2 cellular contexts compared by ENCODE assay signal in the genomic region with DNA sequence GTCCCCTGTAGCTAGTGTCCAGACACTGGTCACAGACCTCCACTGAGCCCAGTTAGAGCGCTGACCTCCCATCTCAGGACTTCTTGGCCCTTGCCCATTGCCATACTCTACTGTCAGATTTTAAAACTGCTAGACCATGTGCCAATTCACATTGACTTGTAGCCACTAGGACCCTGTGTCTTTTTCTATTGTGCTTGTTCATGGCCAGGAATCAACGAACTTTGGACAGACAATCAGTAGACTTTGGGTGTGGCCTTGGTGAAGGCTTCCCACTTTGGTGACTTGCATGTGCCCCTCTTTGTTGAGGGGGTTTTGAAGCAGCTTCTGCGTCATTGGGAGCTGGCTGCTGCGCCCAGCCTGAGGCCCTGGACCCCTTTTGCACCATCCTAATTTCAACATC.
TF ChIP-seq lines count a peak whose summit lies in the region.

No MANE protein-coding gene starts in this region.

TF ChIP-seq in IMR-90, 13 proteins besides CTCF, POLR2A, EP300 and RAD21:
- TF ChIP-seq MAFK (IDR thresholded peaks at IDR 0.05; ENCODE audit: low read depth, low read length) (no peak), CHD1 (IDR thresholded peaks at IDR 0.05; ENCODE audit: low read depth, low read length) (no peak), RCOR1 (IDR thresholded peaks at IDR 0.05; ENCODE audit: insufficient replicate concordance, low read length) (no peak), MXI1 (IDR thresholded peaks at IDR 0.05; ENCODE audit: borderline replicate concordance, low read depth, low read length) (no peak), NFE2L2 (IDR thresholded peaks at IDR 0.05; ENCODE audit: low read depth, low read length) (no peak), RFX5 (IDR thresholded peaks at IDR 0.05; ENCODE audit: low read depth, low read length) (no peak), CEBPB (IDR thresholded peaks at IDR 0.05; ENCODE audit: low read depth, low read length) (no peak), BHLHE40 (IDR thresholded peaks at IDR 0.05; ENCODE audit: low read depth, low read length) (no peak), SMC3 (IDR thresholded peaks at IDR 0.05; ENCODE audit: low read depth, low read length) (no peak), FOS (IDR thresholded peaks at IDR 0.05; ENCODE audit: low read depth, low read length) (no peak), MAZ (IDR thresholded peaks at IDR 0.05; ENCODE audit: borderline replicate concordance, low read depth, low read length) (no peak)
- TF ChIP-seq, protein P1, sequence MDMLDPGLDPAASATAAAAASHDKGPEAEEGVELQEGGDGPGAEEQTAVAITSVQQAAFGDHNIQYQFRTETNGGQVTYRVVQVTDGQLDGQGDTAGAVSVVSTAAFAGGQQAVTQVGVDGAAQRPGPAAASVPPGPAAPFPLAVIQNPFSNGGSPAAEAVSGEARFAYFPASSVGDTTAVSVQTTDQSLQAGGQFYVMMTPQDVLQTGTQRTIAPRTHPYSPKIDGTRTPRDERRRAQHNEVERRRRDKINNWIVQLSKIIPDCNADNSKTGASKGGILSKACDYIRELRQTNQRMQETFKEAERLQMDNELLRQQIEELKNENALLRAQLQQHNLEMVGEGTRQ (IDR thresholded peaks at IDR 0.05; ENCODE audit: low read depth, low read length) = no peak
- TF ChIP-seq, protein P2, sequence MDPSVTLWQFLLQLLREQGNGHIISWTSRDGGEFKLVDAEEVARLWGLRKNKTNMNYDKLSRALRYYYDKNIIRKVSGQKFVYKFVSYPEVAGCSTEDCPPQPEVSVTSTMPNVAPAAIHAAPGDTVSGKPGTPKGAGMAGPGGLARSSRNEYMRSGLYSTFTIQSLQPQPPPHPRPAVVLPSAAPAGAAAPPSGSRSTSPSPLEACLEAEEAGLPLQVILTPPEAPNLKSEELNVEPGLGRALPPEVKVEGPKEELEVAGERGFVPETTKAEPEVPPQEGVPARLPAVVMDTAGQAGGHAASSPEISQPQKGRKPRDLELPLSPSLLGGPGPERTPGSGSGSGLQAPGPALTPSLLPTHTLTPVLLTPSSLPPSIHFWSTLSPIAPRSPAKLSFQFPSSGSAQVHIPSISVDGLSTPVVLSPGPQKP (IDR thresholded peaks at IDR 0.05; ENCODE audit: borderline replicate concordance, low read depth, low read length) = no peak

TF ChIP-seq in H1, 55 proteins besides CTCF, POLR2A, EP300 and RAD21:
- TF ChIP-seq BRCA1 (IDR thresholded peaks at IDR 0.05; ENCODE audit: low read depth, low read length) (no peak), SIN3A (conservative IDR thresholded peaks at IDR 0.05 in 1 of 2, IDR thresholded peaks at IDR 0.05 in 1 of 2; ENCODE audit: low read depth in 1 of 2, low read length in 2 of 2) (no peak), FOSL1 (IDR thresholded peaks at IDR 0.05; ENCODE audit: insufficient read depth, low read depth, low read length) (no peak), HDAC2 (IDR thresholded peaks at IDR 0.05; ENCODE audit: borderline replicate concordance in 1 of 2, low read depth in 2 of 2, low read length in 2 of 2) (no peak), CEBPB (IDR thresholded peaks at IDR 0.05; ENCODE audit: low read depth, low read length) (no peak), MAFK (IDR thresholded peaks at IDR 0.05; ENCODE audit: low read depth, low read length) (no peak), NANOG (IDR thresholded peaks at IDR 0.05; ENCODE audit: insufficient read depth, low read depth, low read length, poor library complexity, severe bottlenecking) (no peak), CREB1 (IDR thresholded peaks at IDR 0.05) (no peak), TAF1 (IDR thresholded peaks at IDR 0.05; ENCODE audit: low read depth, low read length) (no peak), POLR2AphosphoS5 (IDR thresholded peaks at IDR 0.05; ENCODE audit: low read depth, low read length) (no peak; the same call in 1 of the 2 replicates), JUND (IDR thresholded peaks at IDR 0.05; ENCODE audit: low read length) (no peak), GABPA (IDR thresholded peaks at IDR 0.05; ENCODE audit: borderline replicate concordance, insufficient read depth, low read length) (no peak), RNF2 (IDR thresholded peaks at IDR 0.05; ENCODE audit: borderline replicate concordance, low read depth, low read length, missing control alignments, poor library complexity, severe bottlenecking) (no peak), RXRA (IDR thresholded peaks at IDR 0.05; ENCODE audit: insufficient read depth, low read depth, low read length) (no peak), TAF7 (optimal IDR thresholded peaks at IDR 0.05; ENCODE audit: borderline replicate concordance, low read depth, low read length) (no peak), KDM1A (IDR thresholded peaks at IDR 0.05; ENCODE audit: borderline replicate concordance, low read length) (no peak), EGR1 (IDR thresholded peaks at IDR 0.05; ENCODE audit: borderline replicate concordance, low read depth, low read length) (no peak)
- TF ChIP-seq, protein P3, sequence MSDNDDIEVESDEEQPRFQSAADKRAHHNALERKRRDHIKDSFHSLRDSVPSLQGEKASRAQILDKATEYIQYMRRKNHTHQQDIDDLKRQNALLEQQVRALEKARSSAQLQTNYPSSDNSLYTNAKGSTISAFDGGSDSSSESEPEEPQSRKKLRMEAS (IDR thresholded peaks at IDR 0.05) = no peak
TF ChIP-seq in H1: peak in this region for 0.
